Comparison of ENCODE assay signal across 2 cellular contexts in genomic region chr9:79609468-79610018, GRCh38.
A peak's percentile ranks its signal among the peaks of the same experiment; 100 is the strongest.
TF ChIP-seq lines count a peak whose summit lies in the region.

No MANE protein-coding gene starts in this region.

TF ChIP-seq in SK-N-SH, 30 proteins besides CTCF, POLR2A, EP300 and RAD21 (continued from another document):
- TF ChIP-seq MXI1 (IDR thresholded peaks at IDR 0.05; ENCODE audit: low read depth, low read length), result 0 out of 2 replicates have a peak, but pooled peaks have one; percentile 4
- TF ChIP-seq FOXJ3 (CRISPR knock-in tag; IDR thresholded peaks at IDR 0.05), result no peak
- no peak for TF ChIP-seq TEAD4 (IDR thresholded peaks at IDR 0.05; ENCODE audit: borderline replicate concordance, insufficient read depth)
- TF ChIP-seq, protein P1, sequence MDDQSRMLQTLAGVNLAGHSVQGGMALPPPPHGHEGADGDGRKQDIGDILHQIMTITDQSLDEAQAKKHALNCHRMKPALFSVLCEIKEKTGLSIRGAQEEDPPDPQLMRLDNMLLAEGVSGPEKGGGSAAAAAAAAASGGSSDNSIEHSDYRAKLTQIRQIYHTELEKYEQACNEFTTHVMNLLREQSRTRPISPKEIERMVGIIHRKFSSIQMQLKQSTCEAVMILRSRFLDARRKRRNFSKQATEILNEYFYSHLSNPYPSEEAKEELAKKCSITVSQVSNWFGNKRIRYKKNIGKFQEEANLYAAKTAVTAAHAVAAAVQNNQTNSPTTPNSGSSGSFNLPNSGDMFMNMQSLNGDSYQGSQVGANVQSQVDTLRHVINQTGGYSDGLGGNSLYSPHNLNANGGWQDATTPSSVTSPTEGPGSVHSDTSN (IDR thresholded peaks at IDR 0.05), result no peak
- TF ChIP-seq MEF2A (IDR thresholded peaks at IDR 0.05; ENCODE audit: borderline replicate concordance, low read depth), result no peak
- TF ChIP-seq, protein P2, sequence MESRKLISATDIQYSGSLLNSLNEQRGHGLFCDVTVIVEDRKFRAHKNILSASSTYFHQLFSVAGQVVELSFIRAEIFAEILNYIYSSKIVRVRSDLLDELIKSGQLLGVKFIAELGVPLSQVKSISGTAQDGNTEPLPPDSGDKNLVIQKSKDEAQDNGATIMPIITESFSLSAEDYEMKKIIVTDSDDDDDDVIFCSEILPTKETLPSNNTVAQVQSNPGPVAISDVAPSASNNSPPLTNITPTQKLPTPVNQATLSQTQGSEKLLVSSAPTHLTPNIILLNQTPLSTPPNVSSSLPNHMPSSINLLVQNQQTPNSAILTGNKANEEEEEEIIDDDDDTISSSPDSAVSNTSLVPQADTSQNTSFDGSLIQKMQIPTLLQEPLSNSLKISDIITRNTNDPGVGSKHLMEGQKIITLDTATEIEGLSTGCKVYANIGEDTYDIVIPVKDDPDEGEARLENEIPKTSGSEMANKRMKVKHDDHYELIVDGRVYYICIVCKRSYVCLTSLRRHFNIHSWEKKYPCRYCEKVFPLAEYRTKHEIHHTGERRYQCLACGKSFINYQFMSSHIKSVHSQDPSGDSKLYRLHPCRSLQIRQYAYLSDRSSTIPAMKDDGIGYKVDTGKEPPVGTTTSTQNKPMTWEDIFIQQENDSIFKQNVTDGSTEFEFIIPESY (IDR thresholded peaks at IDR 0.05; ENCODE audit: borderline replicate concordance, low read depth), result no peak
- TF ChIP-seq EZH2phosphoT487 (IDR thresholded peaks at IDR 0.05; ENCODE audit: borderline replicate concordance, low read depth), result no peak
- TF ChIP-seq RCOR1 (IDR thresholded peaks at IDR 0.05; ENCODE audit: low read length), result peak; percentile 79
- TF ChIP-seq FOSL2 (IDR thresholded peaks at IDR 0.05; ENCODE audit: borderline replicate concordance, low read depth), result no peak
- TF ChIP-seq POLR2AphosphoS5 (IDR thresholded peaks at IDR 0.05; ENCODE audit: low read depth, low read length), result no peak
- TF ChIP-seq FOXM1 (IDR thresholded peaks at IDR 0.05; ENCODE audit: low read depth), result no peak
- TF ChIP-seq NRF1 (IDR thresholded peaks at IDR 0.05; ENCODE audit: low read depth, low read length), result no peak
- TF ChIP-seq USF1 (IDR thresholded peaks at IDR 0.05; ENCODE audit: borderline replicate concordance, low read depth), result no peak; the same call in 1 of the 2 replicates
- no peak for TF ChIP-seq RFX5 (IDR thresholded peaks at IDR 0.05; ENCODE audit: low read length)
- no peak for TF ChIP-seq ELF1 (IDR thresholded peaks at IDR 0.05)
- no peak for TF ChIP-seq TAF1 (IDR thresholded peaks at IDR 0.05; ENCODE audit: borderline replicate concordance, low read depth, low read length)
- TF ChIP-seq NFIC (IDR thresholded peaks at IDR 0.05; ENCODE audit: borderline replicate concordance), result no peak
- TF ChIP-seq MAX (IDR thresholded peaks at IDR 0.05; ENCODE audit: low read depth), result no peak
- TF ChIP-seq, protein P3, sequence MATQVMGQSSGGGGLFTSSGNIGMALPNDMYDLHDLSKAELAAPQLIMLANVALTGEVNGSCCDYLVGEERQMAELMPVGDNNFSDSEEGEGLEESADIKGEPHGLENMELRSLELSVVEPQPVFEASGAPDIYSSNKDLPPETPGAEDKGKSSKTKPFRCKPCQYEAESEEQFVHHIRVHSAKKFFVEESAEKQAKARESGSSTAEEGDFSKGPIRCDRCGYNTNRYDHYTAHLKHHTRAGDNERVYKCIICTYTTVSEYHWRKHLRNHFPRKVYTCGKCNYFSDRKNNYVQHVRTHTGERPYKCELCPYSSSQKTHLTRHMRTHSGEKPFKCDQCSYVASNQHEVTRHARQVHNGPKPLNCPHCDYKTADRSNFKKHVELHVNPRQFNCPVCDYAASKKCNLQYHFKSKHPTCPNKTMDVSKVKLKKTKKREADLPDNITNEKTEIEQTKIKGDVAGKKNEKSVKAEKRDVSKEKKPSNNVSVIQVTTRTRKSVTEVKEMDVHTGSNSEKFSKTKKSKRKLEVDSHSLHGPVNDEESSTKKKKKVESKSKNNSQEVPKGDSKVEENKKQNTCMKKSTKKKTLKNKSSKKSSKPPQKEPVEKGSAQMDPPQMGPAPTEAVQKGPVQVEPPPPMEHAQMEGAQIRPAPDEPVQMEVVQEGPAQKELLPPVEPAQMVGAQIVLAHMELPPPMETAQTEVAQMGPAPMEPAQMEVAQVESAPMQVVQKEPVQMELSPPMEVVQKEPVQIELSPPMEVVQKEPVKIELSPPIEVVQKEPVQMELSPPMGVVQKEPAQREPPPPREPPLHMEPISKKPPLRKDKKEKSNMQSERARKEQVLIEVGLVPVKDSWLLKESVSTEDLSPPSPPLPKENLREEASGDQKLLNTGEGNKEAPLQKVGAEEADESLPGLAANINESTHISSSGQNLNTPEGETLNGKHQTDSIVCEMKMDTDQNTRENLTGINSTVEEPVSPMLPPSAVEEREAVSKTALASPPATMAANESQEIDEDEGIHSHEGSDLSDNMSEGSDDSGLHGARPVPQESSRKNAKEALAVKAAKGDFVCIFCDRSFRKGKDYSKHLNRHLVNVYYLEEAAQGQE (IDR thresholded peaks at IDR 0.05; ENCODE audit: low read depth, low read length), result no peak
TF ChIP-seq in SK-N-SH: peak in this region for 3.

TF ChIP-seq in WTC11, 78 proteins besides CTCF, POLR2A, EP300 and RAD21 (continued from another document):
- TF ChIP-seq E2F1 (CRISPR knock-in tag; IDR thresholded peaks at IDR 0.05) (no peak), MLX (CRISPR knock-in tag; IDR thresholded peaks at IDR 0.05) (no peak), CBFB (CRISPR knock-in tag; IDR thresholded peaks at IDR 0.05; ENCODE audit: low read depth) (no peak), PREB (CRISPR knock-in tag; IDR thresholded peaks at IDR 0.05; ENCODE audit: borderline replicate concordance) (no peak), GRHL2 (CRISPR knock-in tag; IDR thresholded peaks at IDR 0.05; ENCODE audit: insufficient replicate concordance, severe bottlenecking) (no peak), HMGXB4 (CRISPR knock-in tag; IDR thresholded peaks at IDR 0.05) (no peak)
- TF ChIP-seq, protein P4, sequence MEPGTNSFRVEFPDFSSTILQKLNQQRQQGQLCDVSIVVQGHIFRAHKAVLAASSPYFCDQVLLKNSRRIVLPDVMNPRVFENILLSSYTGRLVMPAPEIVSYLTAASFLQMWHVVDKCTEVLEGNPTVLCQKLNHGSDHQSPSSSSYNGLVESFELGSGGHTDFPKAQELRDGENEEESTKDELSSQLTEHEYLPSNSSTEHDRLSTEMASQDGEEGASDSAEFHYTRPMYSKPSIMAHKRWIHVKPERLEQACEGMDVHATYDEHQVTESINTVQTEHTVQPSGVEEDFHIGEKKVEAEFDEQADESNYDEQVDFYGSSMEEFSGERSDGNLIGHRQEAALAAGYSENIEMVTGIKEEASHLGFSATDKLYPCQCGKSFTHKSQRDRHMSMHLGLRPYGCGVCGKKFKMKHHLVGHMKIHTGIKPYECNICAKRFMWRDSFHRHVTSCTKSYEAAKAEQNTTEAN (CRISPR knock-in tag; IDR thresholded peaks at IDR 0.05), result no peak
- TF ChIP-seq, protein P5, sequence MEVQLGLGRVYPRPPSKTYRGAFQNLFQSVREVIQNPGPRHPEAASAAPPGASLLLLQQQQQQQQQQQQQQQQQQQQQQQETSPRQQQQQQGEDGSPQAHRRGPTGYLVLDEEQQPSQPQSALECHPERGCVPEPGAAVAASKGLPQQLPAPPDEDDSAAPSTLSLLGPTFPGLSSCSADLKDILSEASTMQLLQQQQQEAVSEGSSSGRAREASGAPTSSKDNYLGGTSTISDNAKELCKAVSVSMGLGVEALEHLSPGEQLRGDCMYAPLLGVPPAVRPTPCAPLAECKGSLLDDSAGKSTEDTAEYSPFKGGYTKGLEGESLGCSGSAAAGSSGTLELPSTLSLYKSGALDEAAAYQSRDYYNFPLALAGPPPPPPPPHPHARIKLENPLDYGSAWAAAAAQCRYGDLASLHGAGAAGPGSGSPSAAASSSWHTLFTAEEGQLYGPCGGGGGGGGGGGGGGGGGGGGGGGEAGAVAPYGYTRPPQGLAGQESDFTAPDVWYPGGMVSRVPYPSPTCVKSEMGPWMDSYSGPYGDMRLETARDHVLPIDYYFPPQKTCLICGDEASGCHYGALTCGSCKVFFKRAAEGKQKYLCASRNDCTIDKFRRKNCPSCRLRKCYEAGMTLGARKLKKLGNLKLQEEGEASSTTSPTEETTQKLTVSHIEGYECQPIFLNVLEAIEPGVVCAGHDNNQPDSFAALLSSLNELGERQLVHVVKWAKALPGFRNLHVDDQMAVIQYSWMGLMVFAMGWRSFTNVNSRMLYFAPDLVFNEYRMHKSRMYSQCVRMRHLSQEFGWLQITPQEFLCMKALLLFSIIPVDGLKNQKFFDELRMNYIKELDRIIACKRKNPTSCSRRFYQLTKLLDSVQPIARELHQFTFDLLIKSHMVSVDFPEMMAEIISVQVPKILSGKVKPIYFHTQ (CRISPR knock-in tag; IDR thresholded peaks at IDR 0.05), result no peak
- TF ChIP-seq, protein P6, sequence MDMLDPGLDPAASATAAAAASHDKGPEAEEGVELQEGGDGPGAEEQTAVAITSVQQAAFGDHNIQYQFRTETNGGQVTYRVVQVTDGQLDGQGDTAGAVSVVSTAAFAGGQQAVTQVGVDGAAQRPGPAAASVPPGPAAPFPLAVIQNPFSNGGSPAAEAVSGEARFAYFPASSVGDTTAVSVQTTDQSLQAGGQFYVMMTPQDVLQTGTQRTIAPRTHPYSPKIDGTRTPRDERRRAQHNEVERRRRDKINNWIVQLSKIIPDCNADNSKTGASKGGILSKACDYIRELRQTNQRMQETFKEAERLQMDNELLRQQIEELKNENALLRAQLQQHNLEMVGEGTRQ (CRISPR knock-in tag; IDR thresholded peaks at IDR 0.05), result no peak
